ENCODE assay signal across 28 cellular contexts in genomic region chr16:57813466-57813865, GRCh38. TPM values are rescaled to one million over a fixed set of nuclear protein-coding genes. Genes with fewer than 3 reads are reported as not detected.
DNase-seq lines count a peak whose midpoint lies in the region; ATAC-seq lines count a peak whose summit lies in the region.
"Had no signal": no experiment of that assay in that cellular context is flagged by ENCODE, and none has a peak within 500 bp of the region (broad histone marks: within the 10 kb centered on the region; RNA-seq: fewer than 3 reads in every experiment).

No MANE protein-coding gene starts in this region.

- peaks cover 12% of the 10 kb centered on the region for H3K4me1 Mint-ChIP-seq in activated naive CD4-positive, alpha-beta T cell treated with anti-CD3 and anti-CD28 coated beads, Interleukin-2, amount 50 U/mL, for 24 hours
- H3K4me1 Mint-ChIP-seq in activated naive CD4-positive, alpha-beta T cell treated with anti-CD3 and anti-CD28 coated beads, Interleukin-2, amount 10 ng/mL, durations not matched to agents 7 days and 5 days = peaks cover 35% of the 10 kb centered on the region
- H3K4me1 Mint-ChIP-seq in effector memory CD8-positive, alpha-beta T cell (ENCODE audit: low read depth in 2 of 2) = peaks cover 41 to 56% of the 10 kb centered on the region in 2 donors

- H3K27ac Mint-ChIP-seq in activated naive CD4-positive, alpha-beta T cell treated with anti-CD3 and anti-CD28 coated beads, Interleukin-2, amount 50 U/mL, for 24 hours = peak overlapping the region; percentile 77
- H3K27ac Mint-ChIP-seq in activated naive CD4-positive, alpha-beta T cell treated with anti-CD3 and anti-CD28 coated beads, Interleukin-2, amount 10 ng/mL, durations not matched to agents 7 days and 5 days = no peak overlapping the region
- H3K27ac Mint-ChIP-seq in effector memory CD8-positive, alpha-beta T cell = peak overlapping the region; percentile 52 to 59

- no peak overlapping the region for H3K18ac ChIP-seq in mesenchymal stem cell (ENCODE audit: low read depth in 1 of 2, low read length in 2 of 2)

- peaks cover 0 to 6% of the 10 kb centered on the region in 2 experiments for H3K27me3 ChIP-seq in mesenchymal stem cell (ENCODE audit: control insufficient read depth in 1 of 2, insufficient read depth in 1 of 2, low read length in 2 of 2)
- H3K27me3 ChIP-seq: BE2C, MG63 had no signal

- no peak overlapping the region for H3K14ac ChIP-seq in mesenchymal stem cell (ENCODE audit: low read length in 2 of 2)

- no peak overlapping the region for H2BK15ac ChIP-seq in mesenchymal stem cell (ENCODE audit: low read depth, poor library complexity, severe bottlenecking)

- H3K23ac ChIP-seq in mesenchymal stem cell (ENCODE audit: low read length in 2 of 2) = peak overlapping the region in 1 of 2 experiments; percentile 38

- no peak overlapping the region for H3K4me2 ChIP-seq in mesenchymal stem cell (ENCODE audit: low read length, poor library complexity, severe bottlenecking)

- no peak overlapping the region for H4K91ac ChIP-seq in mesenchymal stem cell (ENCODE audit: low read length)

- no peak overlapping the region for H3K9ac ChIP-seq in mesenchymal stem cell (ENCODE audit: low read length)

- H2BK120ac ChIP-seq in mesenchymal stem cell (ENCODE audit: low read depth, low read length) = no peak overlapping the region

- no peak overlapping the region for H2BK12ac ChIP-seq in mesenchymal stem cell (ENCODE audit: low read length in 2 of 2)

- peaks cover 5% of the 10 kb centered on the region for H3K27me3 Mint-ChIP-seq in activated naive CD4-positive, alpha-beta T cell treated with anti-CD3 and anti-CD28 coated beads, Interleukin-2, amount 50 U/mL, for 24 hours
- peaks cover 47% of the 10 kb centered on the region for H3K27me3 Mint-ChIP-seq in activated naive CD4-positive, alpha-beta T cell treated with anti-CD3 and anti-CD28 coated beads, Interleukin-2, amount 10 ng/mL, durations not matched to agents 7 days and 5 days
- no peaks in the 10 kb centered on the region for H3K27me3 Mint-ChIP-seq in effector memory CD8-positive, alpha-beta T cell

- H3K36me3 Mint-ChIP-seq in activated naive CD4-positive, alpha-beta T cell treated with anti-CD3 and anti-CD28 coated beads, Interleukin-2, amount 50 U/mL, for 24 hours = no peaks in the 10 kb centered on the region
- no peaks in the 10 kb centered on the region for H3K36me3 Mint-ChIP-seq in activated naive CD4-positive, alpha-beta T cell treated with anti-CD3 and anti-CD28 coated beads, Interleukin-2, amount 10 ng/mL, durations not matched to agents 7 days and 5 days
- peaks cover 13% of the 10 kb centered on the region for H3K36me3 Mint-ChIP-seq in effector memory CD8-positive, alpha-beta T cell (ENCODE audit: insufficient read depth)
- H3K36me3 Mint-ChIP-seq: CD14-positive monocyte; CD8-positive, alpha-beta memory T cell had no signal

- no peak overlapping the region for H3K27ac ChIP-seq in mesenchymal stem cell (ENCODE audit: low read length, poor library complexity, severe bottlenecking)
- H3K27ac ChIP-seq: 22Rv1, SK-N-MC had no signal

- no peaks in the 10 kb centered on the region for H3K9me3 Mint-ChIP-seq in activated naive CD4-positive, alpha-beta T cell treated with anti-CD3 and anti-CD28 coated beads, Interleukin-2, amount 50 U/mL, for 24 hours
- H3K9me3 Mint-ChIP-seq in activated naive CD4-positive, alpha-beta T cell treated with anti-CD3 and anti-CD28 coated beads, Interleukin-2, amount 10 ng/mL, durations not matched to agents 7 days and 5 days = no peaks in the 10 kb centered on the region
- H3K9me3 Mint-ChIP-seq in effector memory CD8-positive, alpha-beta T cell = no peaks in the 10 kb centered on the region
- H3K9me3 Mint-ChIP-seq: CD8-positive, alpha-beta memory T cell had no signal

- WGBS in mesenchymal stem cell = 89% methylated on average over 8 of the region's 8 CpGs

- H2AFZ ChIP-seq in mesenchymal stem cell (ENCODE audit: low read depth, low read length) = no peak overlapping the region

- peaks cover 10% of the 10 kb centered on the region for H3K79me1 ChIP-seq in mesenchymal stem cell (replicated peaks; ENCODE audit: low read length, poor library complexity, severe bottlenecking)

- DNase-seq in activated naive CD4-positive, alpha-beta T cell treated with anti-CD3 and anti-CD28 coated beads, Interleukin-2, amount 10 ng/mL, durations not matched to agents 7 days and 5 days = no peak
- DNase-seq in effector memory CD8-positive, alpha-beta T cell = no peak
- DNase-seq in mesenchymal stem cell (no peak), Right ventricle myocardium superior (no peak)
- DNase-seq: ACHN; BE2C; CD8-positive, alpha-beta memory T cell; DMS153; GOT3; HCEC 1CT; IMR-90; KG1; MG63; NCI-H1105 treated with DMSO at 0.1 percent for 48 hours; NCI-H146; NCI-H1930; NCI-H446; NCI-H524 treated with DMSO at 0.1 percent for 48 hours; NCI-H774; NK-92 treated with Interleukin-12 subunit alpha and Interleukin-12 subunit beta, amount 100 ng/mL, for 24 hours; PC-3; SIG-M5 had no signal

- H3K4me3 Mint-ChIP-seq in activated naive CD4-positive, alpha-beta T cell treated with anti-CD3 and anti-CD28 coated beads, Interleukin-2, amount 50 U/mL, for 24 hours = no peak overlapping the region
- H3K4me3 Mint-ChIP-seq in activated naive CD4-positive, alpha-beta T cell treated with anti-CD3 and anti-CD28 coated beads, Interleukin-2, amount 10 ng/mL, durations not matched to agents 7 days and 5 days = no peak overlapping the region
- no peak overlapping the region for H3K4me3 Mint-ChIP-seq in effector memory CD8-positive, alpha-beta T cell
- H3K4me3 Mint-ChIP-seq: CD8-positive, alpha-beta memory T cell had no signal

- no peaks in the 10 kb centered on the region for H3K9me3 ChIP-seq in mesenchymal stem cell (ENCODE audit: control insufficient read depth, low read length)
- H3K9me3 ChIP-seq: BE2C, MG63 had no signal

- no peak overlapping the region for H4K8ac ChIP-seq in mesenchymal stem cell (ENCODE audit: low read length)

- peaks cover 58% of the 10 kb centered on the region for H3K4me1 ChIP-seq in mesenchymal stem cell (ENCODE audit: control insufficient read depth, insufficient read depth, low read depth, low read length)

- H3K4me3 ChIP-seq in mesenchymal stem cell (ENCODE audit: insufficient read depth in 1 of 2, low read depth in 1 of 2, low read length in 2 of 2) = no peak overlapping the region
- H3K4me3 ChIP-seq: MG63, SK-N-MC had no signal

- no peak for ATAC-seq in effector memory CD8-positive, alpha-beta T cell (replicated peaks)
- ATAC-seq in Right ventricle myocardium superior (ENCODE audit: poor library complexity) (no peak), GM19455 (IDR thresholded peaks at IDR 0.05; ENCODE audit: unreplicated experiment) (no peak), HG02981 (IDR thresholded peaks at IDR 0.05; ENCODE audit: unreplicated experiment) (no peak)
- ATAC-seq: PC-3 had no signal

- H3K36me3 ChIP-seq in mesenchymal stem cell (ENCODE audit: control insufficient read depth in 1 of 2, insufficient read depth in 2 of 2, low read depth in 1 of 2, low read length in 2 of 2) = peaks cover 0 to 12% of the 10 kb centered on the region in 2 experiments
- H3K36me3 ChIP-seq: BE2C, MG63 had no signal

- H2AK5ac ChIP-seq in mesenchymal stem cell (ENCODE audit: low read length, severe bottlenecking) = peak overlapping the region; percentile 84

- H2BK5ac ChIP-seq in mesenchymal stem cell (ENCODE audit: low read depth, low read length, poor library complexity, severe bottlenecking) = no peak overlapping the region

- intact Hi-C loops in Right ventricle myocardium superior (cut with DNase I) = no loop called here

- CTCF ChIA-PET in activated naive CD4-positive, alpha-beta T cell treated with anti-CD3 and anti-CD28 coated beads, Interleukin-2, amount 10 ng/mL, durations not matched to agents 7 days and 5 days (lab: Charles Lee) = interaction anchor here (0.9 kb wide), 1 partner anchor 19 kb away, joined by 3 read pairs; no protein-coding TSS in a partner anchor

- H3K4ac ChIP-seq in mesenchymal stem cell (ENCODE audit: low read depth in 1 of 2, low read length in 2 of 2) = no peak overlapping the region

RNA-seq across cellular contexts. Expression of gene KIFC3, which starts 11.2 kb away (rescaled TPM):
- polyA plus RNA-seq in mesenchymal stem cell (2013, experiment 1 of 2) = 28.1 TPM
- 25.8 TPM for polyA plus RNA-seq in mesenchymal stem cell (2013, experiment 2 of 2)
- total RNA-seq in Right ventricle myocardium superior = 61.6 TPM
